In the genomic region with DNA sequence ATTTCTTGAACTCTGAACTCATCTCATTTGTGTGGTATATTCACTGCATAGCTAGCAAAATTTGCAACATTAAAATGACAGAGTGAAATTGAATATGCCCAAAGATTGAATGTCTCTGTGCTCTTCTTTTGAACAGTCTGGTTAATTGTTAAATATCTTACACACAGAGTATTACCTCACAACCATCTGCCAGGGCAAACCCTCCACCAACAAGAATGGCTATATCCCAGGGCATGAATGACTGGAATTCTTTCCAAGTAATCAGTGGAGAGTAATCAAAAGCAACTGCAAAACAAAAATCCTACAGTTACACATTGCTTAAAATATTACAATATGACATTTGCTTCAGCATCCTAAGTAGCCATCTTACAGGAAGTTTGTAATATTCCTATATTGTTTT, we compare ENCODE assay signal across 14 cellular contexts.
DNase-seq lines count a peak whose midpoint lies in the region; TF ChIP-seq lines count a peak whose summit lies in the region.
"Had no signal": no experiment of that assay in that cellular context is flagged by ENCODE, and none has a peak within 500 bp of the region (broad histone marks: within the 10 kb centered on the region; RNA-seq: fewer than 3 reads in every experiment).

No MANE protein-coding gene starts in this region.

- no peak for TF ChIP-seq CTCF in GM13976 (IDR thresholded peaks at IDR 0.05; ENCODE audit: borderline replicate concordance, control extremely low read depth, extremely low read depth, insufficient read depth, missing control alignments)

- in situ Hi-C loops in GM13976 (cut with MboI; ENCODE audit: low sequenced_read_pairs, unreplicated experiment) = no loop called here

- TF ChIP-seq POLR2A in erythroblast (IDR thresholded peaks at IDR 0.05; ENCODE audit: low read length) = no peak

- DNase-seq in NCI-H1694 treated with DMSO at 0.1 percent for 48 hours (lab: John Stamatoyannopoulos, UW) (peak; percentile 25), NCI-H524 treated with DMSO at 0.1 percent for 48 hours (lab: John Stamatoyannopoulos, UW) (peak; percentile 47), cerebellum (ENCODE audit: low spot score) (peak; percentile 66), myocyte (ENCODE audit: low read depth) (peak; percentile 36), DMS153 (lab: John Stamatoyannopoulos, UW) (no peak), GM13976 (ENCODE audit: low spot score) (no peak), erythroblast (lab: John Stamatoyannopoulos, UW) (no peak)
- DNase-seq: CD4-positive, CD25-positive, alpha-beta regulatory T cell; H7; MG63; NCI-H1048; NCI-H1417 treated with DMSO at 0.1 percent for 48 hours; NCI-H1930; T-cell had no signal

Comparison
In these comparisons a context has a peak if more than half of its experiments do, and no peak if none do; other contexts are left out.
1. DNase-seq: peak in NCI-H1694 treated with DMSO at 0.1 percent for 48 hours (single experiment), NCI-H524 treated with DMSO at 0.1 percent for 48 hours (single experiment), cerebellum (single experiment) and myocyte (single experiment); none in DMS153 (single experiment), GM13976 (single experiment) and erythroblast (0 of 2).